In the genomic region with DNA sequence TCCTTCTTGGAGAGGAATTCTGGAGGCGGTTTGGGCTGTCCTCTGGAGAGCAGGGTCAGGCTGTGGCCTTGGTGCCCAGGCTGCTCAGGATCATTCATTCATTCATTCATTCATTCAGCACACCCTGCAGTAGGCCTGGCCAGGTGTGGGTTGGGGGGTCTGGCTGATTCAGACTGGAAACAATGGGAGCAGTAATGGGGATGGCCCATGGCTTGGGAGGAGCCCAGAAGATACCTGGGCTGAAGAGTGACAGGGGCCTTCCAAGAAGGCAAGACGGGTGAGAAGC, we compare ENCODE assay signal across 14 cellular contexts. TPM values are rescaled to one million over a fixed set of nuclear protein-coding genes. Genes with fewer than 3 reads are reported as not detected.
DNase-seq lines count a peak whose midpoint lies in the region; ATAC-seq, FAIRE-seq and TF ChIP-seq lines count a peak whose summit lies in the region.
"Had no signal": no experiment of that assay in that cellular context is flagged by ENCODE, and none has a peak within 500 bp of the region (broad histone marks: within the 10 kb centered on the region; RNA-seq: fewer than 3 reads in every experiment).

No MANE protein-coding gene starts in this region.

- H3K36me3 ChIP-seq in Karpas-422 (ENCODE audit: insufficient read depth, low read length), result peaks cover 5% of the 10 kb centered on the region
- no peaks in the 10 kb centered on the region for H3K36me3 ChIP-seq in K562 (ENCODE audit: control insufficient read depth, insufficient read depth, low read length)
- H3K36me3 ChIP-seq in suprapubic skin, result no peaks in the 10 kb centered on the region

- peak overlapping the region; percentile 91 for H3K9ac ChIP-seq in Karpas-422 (ENCODE audit: low read length)
- no peak overlapping the region for H3K9ac ChIP-seq in K562 (ENCODE audit: insufficient read depth in 1 of 2, low read depth in 2 of 2, low read length in 2 of 2)

- H3K36me3 Mint-ChIP-seq in activated CD4-positive, alpha-beta memory T cell treated with anti-CD3 and anti-CD28 coated beads for 36 hours, result no peaks in the 10 kb centered on the region
- no peaks in the 10 kb centered on the region for H3K36me3 Mint-ChIP-seq in activated CD4-positive, alpha-beta memory T cell treated with anti-CD3 and anti-CD28 coated beads, Interleukin-2, amount 10 ng/mL, durations not matched to agents 7 days and 5 days (ENCODE audit: low read depth)
- peaks cover 4% of the 10 kb centered on the region for H3K36me3 Mint-ChIP-seq in stimulated activated effector memory CD8-positive, alpha-beta T cell treated with anti-CD3 and anti-CD28 coated beads, Interleukin-12 subunit alpha, Interleukin-12 subunit beta, amount 100 ng/mL, for 72 hours
- H3K36me3 Mint-ChIP-seq: CD4-positive, CD25-positive, alpha-beta regulatory T cell had no signal

- H4K20me1 ChIP-seq in Karpas-422 (ENCODE audit: insufficient read depth, low read depth, low read length), result no peaks in the 10 kb centered on the region
- peaks cover 11% of the 10 kb centered on the region; the same call in 1 of the 2 replicates for H4K20me1 ChIP-seq in K562 (replicated peaks; ENCODE audit: control insufficient read depth, insufficient read depth, low read length)

- in situ Hi-C loops in K562 (cut with MboI), result no loop called here

- TF ChIP-seq CTCF in K562 (IDR thresholded peaks at IDR 0.05 in 2 of 3, conservative IDR thresholded peaks at IDR 0.05 in 1 of 3; ENCODE audit: insufficient read depth in 2 of 3, low read depth in 1 of 3, low read length in 3 of 3) (no peak), suprapubic skin (IDR thresholded peaks at IDR 0.05) (no peak)

- H2AFZ ChIP-seq in Karpas-422 (ENCODE audit: low read length) (no peak overlapping the region), K562 (ENCODE audit: low read depth, low read length) (no peak overlapping the region)

- FAIRE-seq in K562 (lab: Jason Lieb, UNC), result no peak

- no peaks in the 10 kb centered on the region for H3K27me3 ChIP-seq in Karpas-422 (ENCODE audit: low read length)
- H3K27me3 ChIP-seq in K562 (ENCODE audit: control insufficient read depth in 2 of 2, insufficient read depth in 2 of 2, low read length in 2 of 2), result peaks cover 9 to 62% of the 10 kb centered on the region in 2 experiments; a peak in 3 of 5 replicates
- H3K27me3 ChIP-seq in suprapubic skin, result peaks cover 7% of the 10 kb centered on the region

- intact Hi-C loops in activated CD4-positive, alpha-beta memory T cell treated with anti-CD3 and anti-CD28 coated beads for 36 hours (cut with micrococcal nuclease), result no loop called here
- intact Hi-C loops in K562 (cut with micrococcal nuclease), result no loop called here

- CTCF ChIA-PET in activated CD4-positive, alpha-beta memory T cell treated with anti-CD3 and anti-CD28 coated beads for 36 hours (lab: Charles Lee), result no interaction called here
- CTCF ChIA-PET in activated CD4-positive, alpha-beta memory T cell treated with anti-CD3 and anti-CD28 coated beads, Interleukin-2, amount 10 ng/mL, durations not matched to agents 7 days and 5 days (lab: Charles Lee), result no interaction called here
- CTCF ChIA-PET in K562 (lab: Yijun Ruan, JAX; ENCODE audit: low intra/inter-chr PET ratio), result no interaction called here

- H3K4me2 ChIP-seq in Karpas-422 (ENCODE audit: low read depth, low read length, poor library complexity, severe bottlenecking), result peak overlapping the region; percentile 86
- H3K4me2 ChIP-seq in K562 (ENCODE audit: insufficient read depth, low read length), result no peak overlapping the region

- H3K4me3 ChIP-seq in Karpas-422 (ENCODE audit: low read length) (peak overlapping the region; percentile 79), K562 (no peak overlapping the region), suprapubic skin (no peak overlapping the region)

- BruUV-seq in K562 (replicated peaks; lab: Mats Ljungman, UMichigan), result no TSS peak

- TF ChIP-seq EP300 in K562 (IDR thresholded peaks at IDR 0.05; ENCODE audit: low read length), result no peak
- no peak for TF ChIP-seq EP300 in suprapubic skin (IDR thresholded peaks at IDR 0.05)

- POLR2A ChIA-PET in activated CD4-positive, alpha-beta memory T cell treated with anti-CD3 and anti-CD28 coated beads for 36 hours (lab: Charles Lee), result interaction anchor here (1.1 kb wide), 1 partner anchor 11 kb away, joined by 4 read pairs; no protein-coding TSS in a partner anchor
- POLR2A ChIA-PET in activated CD4-positive, alpha-beta memory T cell treated with anti-CD3 and anti-CD28 coated beads, Interleukin-2, amount 10 ng/mL, durations not matched to agents 7 days and 5 days (lab: Charles Lee), result no interaction called here
- POLR2A ChIA-PET in K562 (lab: Yijun Ruan, JAX), result interaction anchor here (0.6 to 0.7 kb wide), 2 partner anchors 35 to 62 kb away, joined by 3 to 4 read pairs; no protein-coding TSS in a partner anchor

- H3K27me3 Mint-ChIP-seq in activated CD4-positive, alpha-beta memory T cell treated with anti-CD3 and anti-CD28 coated beads for 36 hours, result peaks cover 16% of the 10 kb centered on the region
- peaks cover 52% of the 10 kb centered on the region for H3K27me3 Mint-ChIP-seq in activated CD4-positive, alpha-beta memory T cell treated with anti-CD3 and anti-CD28 coated beads, Interleukin-2, amount 10 ng/mL, durations not matched to agents 7 days and 5 days

- no peaks in the 10 kb centered on the region for H3K9me3 ChIP-seq in Karpas-422 (ENCODE audit: low read length)
- H3K9me3 ChIP-seq in K562 (replicated peaks; ENCODE audit: control insufficient read depth, insufficient read depth, low read depth, low read length), result no peaks in the 10 kb centered on the region
- H3K9me3 ChIP-seq in suprapubic skin, result no peaks in the 10 kb centered on the region

- no peak for ATAC-seq in K562
- ATAC-seq in stimulated activated effector memory CD8-positive, alpha-beta T cell treated with anti-CD3 and anti-CD28 coated beads, Interleukin-12 subunit alpha, Interleukin-12 subunit beta, amount 100 ng/mL, for 72 hours, result no peak
- ATAC-seq in HG02588 (IDR thresholded peaks at IDR 0.05; ENCODE audit: unreplicated experiment), result no peak

- TF ChIP-seq POLR2A in K562 (conservative IDR thresholded peaks at IDR 0.05), result no peak
- no peak for TF ChIP-seq POLR2A in suprapubic skin (IDR thresholded peaks at IDR 0.05)

- no peaks in the 10 kb centered on the region for H3K9me3 Mint-ChIP-seq in activated CD4-positive, alpha-beta memory T cell treated with anti-CD3 and anti-CD28 coated beads for 36 hours
- no peaks in the 10 kb centered on the region for H3K9me3 Mint-ChIP-seq in activated CD4-positive, alpha-beta memory T cell treated with anti-CD3 and anti-CD28 coated beads, Interleukin-2, amount 10 ng/mL, durations not matched to agents 7 days and 5 days
- no peaks in the 10 kb centered on the region for H3K9me3 Mint-ChIP-seq in stimulated activated effector memory CD8-positive, alpha-beta T cell treated with anti-CD3 and anti-CD28 coated beads, Interleukin-12 subunit alpha, Interleukin-12 subunit beta, amount 100 ng/mL, for 72 hours
- H3K9me3 Mint-ChIP-seq: CD4-positive, CD25-positive, alpha-beta regulatory T cell; H9 had no signal

- no peak overlapping the region for H3K27ac Mint-ChIP-seq in activated CD4-positive, alpha-beta memory T cell treated with anti-CD3 and anti-CD28 coated beads for 36 hours
- no peak overlapping the region for H3K27ac Mint-ChIP-seq in activated CD4-positive, alpha-beta memory T cell treated with anti-CD3 and anti-CD28 coated beads, Interleukin-2, amount 10 ng/mL, durations not matched to agents 7 days and 5 days
- peak overlapping the region; percentile 46 for H3K27ac Mint-ChIP-seq in stimulated activated effector memory CD8-positive, alpha-beta T cell treated with anti-CD3 and anti-CD28 coated beads, Interleukin-12 subunit alpha, Interleukin-12 subunit beta, amount 100 ng/mL, for 72 hours
- H3K27ac Mint-ChIP-seq: CD4-positive, CD25-positive, alpha-beta regulatory T cell; H9 had no signal

- WGBS in K562 (ENCODE audit: insufficient coverage, low coverage, missing lambda C conversion rate), result 8% methylated on average over 2 of the region's 2 CpGs
- WGBS in suprapubic skin, result 79% methylated on average over 2 of the region's 2 CpGs

- peaks cover 44% of the 10 kb centered on the region for H3K79me2 ChIP-seq in Karpas-422 (ENCODE audit: low read length)
- no peaks in the 10 kb centered on the region for H3K79me2 ChIP-seq in K562 (ENCODE audit: control insufficient read depth, insufficient read depth, low read length)

- peaks cover 59% of the 10 kb centered on the region for H3K4me1 Mint-ChIP-seq in activated CD4-positive, alpha-beta memory T cell treated with anti-CD3 and anti-CD28 coated beads for 36 hours (ENCODE audit: low read depth)
- peaks cover 72% of the 10 kb centered on the region for H3K4me1 Mint-ChIP-seq in activated CD4-positive, alpha-beta memory T cell treated with anti-CD3 and anti-CD28 coated beads, Interleukin-2, amount 10 ng/mL, durations not matched to agents 7 days and 5 days
- peaks cover 76% of the 10 kb centered on the region for H3K4me1 Mint-ChIP-seq in stimulated activated effector memory CD8-positive, alpha-beta T cell treated with anti-CD3 and anti-CD28 coated beads, Interleukin-12 subunit alpha, Interleukin-12 subunit beta, amount 100 ng/mL, for 72 hours

- peaks cover 100% of the 10 kb centered on the region for H3K4me1 ChIP-seq in Karpas-422 (ENCODE audit: low read length)
- H3K4me1 ChIP-seq in K562 (replicated peaks in 1 of 2; ENCODE audit: control insufficient read depth in 2 of 2, insufficient read depth in 2 of 2, low read length in 2 of 2), result peaks cover 7 to 8% of the 10 kb centered on the region in 2 experiments; a peak in 4 of 5 replicates
- peaks cover 19% of the 10 kb centered on the region for H3K4me1 ChIP-seq in suprapubic skin

- no peak for DNase-seq in activated CD4-positive, alpha-beta memory T cell treated with anti-CD3 and anti-CD28 coated beads for 36 hours
- no peak for DNase-seq in activated CD4-positive, alpha-beta memory T cell treated with anti-CD3 and anti-CD28 coated beads, Interleukin-2, amount 10 ng/mL, durations not matched to agents 7 days and 5 days
- no peak for DNase-seq in Karpas-422
- DNase-seq in K562 (ENCODE audit: extremely low read depth in 1 of 4, low spot score in 3 of 4), result no peak
- no peak for DNase-seq in stimulated activated effector memory CD8-positive, alpha-beta T cell treated with anti-CD3 and anti-CD28 coated beads, Interleukin-12 subunit alpha, Interleukin-12 subunit beta, amount 100 ng/mL, for 72 hours (ENCODE audit: low spot score in 2 of 2)
- DNase-seq in medulla oblongata (ENCODE audit: extremely low spot score), result no peak
- DNase-seq in suprapubic skin (ENCODE audit: low spot score in 2 of 2), result no peak
- DNase-seq: Calu3; CD4-positive, CD25-positive, alpha-beta regulatory T cell; DMS 273 treated with DMSO at 0.1 percent for 48 hours; GOT3; H9 had no signal

- TF ChIP-seq RAD21 in K562 (CRISPR knock-in tag; conservative IDR thresholded peaks at IDR 0.05 in 1 of 2, IDR thresholded peaks at IDR 0.05 in 1 of 2), result no peak

- no peaks in the 10 kb centered on the region for H3K9me2 ChIP-seq in Karpas-422 (replicated peaks; ENCODE audit: insufficient read depth, low read length)

- H3K27ac ChIP-seq in Karpas-422 (ENCODE audit: low read length), result peak overlapping the region; percentile 99
- no peak overlapping the region for H3K27ac ChIP-seq in K562 (ENCODE audit: extremely low read depth, low read depth, low read length)
- no peak overlapping the region for H3K27ac ChIP-seq in suprapubic skin
- H3K27ac ChIP-seq: 22Rv1 had no signal

- no peaks in the 10 kb centered on the region for H3K9me1 ChIP-seq in K562 (ENCODE audit: control insufficient read depth, insufficient read depth, low read length)

- peak overlapping the region; percentile 3 for H3K4me3 Mint-ChIP-seq in activated CD4-positive, alpha-beta memory T cell treated with anti-CD3 and anti-CD28 coated beads for 36 hours
- H3K4me3 Mint-ChIP-seq in activated CD4-positive, alpha-beta memory T cell treated with anti-CD3 and anti-CD28 coated beads, Interleukin-2, amount 10 ng/mL, durations not matched to agents 7 days and 5 days, result no peak overlapping the region
- H3K4me3 Mint-ChIP-seq in stimulated activated effector memory CD8-positive, alpha-beta T cell treated with anti-CD3 and anti-CD28 coated beads, Interleukin-12 subunit alpha, Interleukin-12 subunit beta, amount 100 ng/mL, for 72 hours, result no peak overlapping the region
- H3K4me3 Mint-ChIP-seq: H9 had no signal

RNA-seq across cellular contexts. Expression of a gene that starts 31.5 kb away (rescaled TPM):
- 1 to 10 TPM; 2.2 to 2.5 TPM for total RNA-seq in activated CD4-positive, alpha-beta memory T cell treated with anti-CD3 and anti-CD28 coated beads for 36 hours
- 1 to 10 TPM; 4.4 to 4.6 TPM for total RNA-seq in activated CD4-positive, alpha-beta memory T cell treated with anti-CD3 and anti-CD28 coated beads, Interleukin-2, amount 10 ng/mL, durations not matched to agents 7 days and 5 days
- 42.9 and 54.1 TPM in 2 replicates for total RNA-seq in Karpas-422 (2014; rRNA removed; shearing (Covaris generic); ENCODE audit: low replicate concordance)
- not detected in 2 replicates for total RNA-seq in K562 (2011; cell fraction: chromatin; rRNA removed; ENCODE audit: low replicate concordance)
- not detected in 2 replicates for total RNA-seq in K562 (2011; cell fraction: nucleolus; rRNA removed)
- not detected in 2 replicates for total RNA-seq in K562 (2011; cell fraction: nucleoplasm; rRNA removed)
- total RNA-seq in K562 (2014; rRNA removed) (not detected in 2 replicates), K562 (2014; rRNA removed; fragmentation: Illumina TruSeq; extraction: Trizol) (not detected in 2 replicates), K562 (2015; rRNA removed; fragmentation: Illumina TruSeq; extraction: Trizol) (not detected in 2 replicates), K562 (2021) (not detected in 2 replicates), suprapubic skin (1 to 10 TPM in 2 of 4 donors, under 1 TPM in 2; 0.40 to 3.0 (median 1.6) TPM)
- polyA plus RNA-seq in K562 (2011; rRNA removed) (not detected in 2 replicates), K562 (2014; fragmentation: Illumina TruSeq; extraction: Trizol) (not detected in 2 replicates), K562 (2014; fragmentation: Nextera tagmentation; extraction: Ambion mirVana) (not detected), K562 (2014; rRNA removed) (not detected in 2 replicates)
- not detected in 2 replicates for polyA plus RNA-seq in K562 (2011; cell fraction: cytosol; rRNA removed)
- not detected in 2 replicates for polyA plus RNA-seq in K562 (2011; cell fraction: nucleus; rRNA removed)
- 0.05 and 0.18 TPM in 2 replicates for polyA plus RNA-seq in K562 (2012)
- polyA minus RNA-seq in K562 (2011; rRNA and poly(A)+ RNA removed), result not detected in 2 replicates
- polyA minus RNA-seq in K562 (2011; cell fraction: cytosol; rRNA and poly(A)+ RNA removed), result not detected in 2 replicates
- not detected in 2 replicates for polyA minus RNA-seq in K562 (2011; cell fraction: nucleus; rRNA and poly(A)+ RNA removed)
- total RNA-seq: Calu3 had no signal
